Comparison of ENCODE assay signal across 1 cellular context in the genomic region with DNA sequence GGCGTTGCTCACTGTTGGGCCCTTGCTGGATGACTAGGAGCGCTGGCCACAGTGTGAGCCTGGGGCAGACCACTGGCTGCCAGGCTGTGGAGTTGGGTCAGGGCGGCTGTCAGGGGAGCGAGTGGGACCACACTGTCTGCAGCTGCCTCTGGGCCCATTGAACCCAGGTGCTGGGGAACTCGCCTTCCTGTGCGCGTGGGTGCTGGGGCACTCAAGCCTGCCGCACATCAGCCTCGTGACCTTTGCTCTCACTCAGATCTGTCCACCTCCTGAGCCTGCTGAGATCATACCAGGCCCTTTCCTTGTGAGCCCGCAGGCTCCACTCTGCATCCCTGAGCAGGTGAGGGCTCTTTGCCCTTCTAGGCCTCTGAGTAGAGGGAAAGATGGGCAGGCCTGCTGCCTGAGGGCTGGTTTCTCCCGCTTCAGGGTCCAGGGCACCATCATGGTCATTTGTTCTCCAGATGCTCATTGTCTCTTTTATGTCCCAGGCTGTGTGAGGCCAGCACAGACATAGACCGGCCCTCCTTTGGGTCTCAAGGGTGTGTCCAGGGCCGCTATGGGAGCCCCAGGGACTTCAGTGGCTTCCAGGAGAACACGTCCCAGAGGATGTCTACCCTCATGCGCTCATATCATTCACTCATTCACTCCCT.
TF ChIP-seq lines count a peak whose summit lies in the region.

No MANE protein-coding gene starts in this region.

TF ChIP-seq in A549, 52 proteins besides CTCF, POLR2A, EP300 and RAD21 (continued from another document):
- no peak for TF ChIP-seq USF2 (IDR thresholded peaks at IDR 0.05)
- TF ChIP-seq NR3C1 (IDR thresholded peaks at IDR 0.05), result no peak
- TF ChIP-seq ZNF302 (CRISPR knock-in tag; IDR thresholded peaks at IDR 0.05), result no peak
